Comparison of ENCODE assay signal across 8 cellular contexts in the genomic region with DNA sequence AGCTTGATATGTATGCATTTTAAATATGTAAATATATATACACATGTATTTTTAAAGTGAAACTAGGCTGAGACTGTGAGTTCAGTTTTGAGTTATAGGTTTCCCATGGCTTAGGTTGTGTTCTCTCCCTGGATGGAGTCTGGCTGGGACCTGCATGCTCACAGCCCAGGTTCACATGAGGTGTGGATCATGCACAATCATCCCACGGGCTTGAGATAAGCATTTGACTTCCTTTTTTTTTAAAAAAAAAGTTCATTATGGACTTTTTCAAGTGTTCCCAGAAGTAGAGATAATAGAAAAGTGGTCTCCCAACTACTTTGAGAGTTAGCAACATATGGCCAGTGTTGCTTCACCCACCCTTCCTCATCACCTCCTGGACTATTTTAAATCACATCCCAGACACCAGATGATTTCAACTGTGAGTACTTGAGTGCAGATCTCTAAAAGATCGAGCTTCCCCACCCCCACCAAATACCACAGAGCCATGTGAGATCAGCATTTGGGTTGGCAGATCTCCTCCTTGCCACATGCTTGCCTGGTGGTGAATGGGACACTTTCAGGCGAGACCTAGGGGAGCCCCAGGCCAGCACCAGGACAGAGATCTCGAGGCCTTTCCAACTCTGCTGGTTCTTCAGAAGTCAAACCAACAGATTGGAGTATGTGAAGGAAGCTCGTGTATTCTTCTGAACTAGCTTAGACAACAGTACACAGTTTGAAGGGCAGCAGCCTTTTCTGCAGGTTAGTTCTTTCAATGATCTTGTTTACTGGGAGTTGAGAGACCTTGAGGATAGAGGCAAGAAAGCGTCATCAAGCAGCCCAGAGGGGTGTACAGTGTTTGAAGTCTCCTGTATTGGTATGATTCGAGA. TPM values are rescaled to one million over a fixed set of nuclear protein-coding genes. Genes with fewer than 3 reads are reported as not detected.
DNase-seq lines count a peak whose midpoint lies in the region; ATAC-seq and TF ChIP-seq lines count a peak whose summit lies in the region.

No MANE protein-coding gene starts in this region.

- peaks cover 5 to 8% of the 10 kb centered on the region in 2 experiments for H3K9me3 Mint-ChIP-seq in H9

- peaks cover 51% of the 10 kb centered on the region for H3K4me1 Mint-ChIP-seq in T-helper 17 cell
- H3K4me1 Mint-ChIP-seq in H9 = peaks cover 16 to 23% of the 10 kb centered on the region in 2 experiments

- no peak overlapping the region for H2BK20ac ChIP-seq in H9 (ENCODE audit: low read depth, low read length, poor library complexity, severe bottlenecking)

- H3K9me3 ChIP-seq in T-helper 17 cell (ENCODE audit: control insufficient read depth, low read length, poor library complexity, severe bottlenecking) (no peaks in the 10 kb centered on the region), smooth muscle cell (replicated peaks; ENCODE audit: low read depth) (no peaks in the 10 kb centered on the region), H9 (ENCODE audit: control insufficient read depth, low read depth, low read length) (no peaks in the 10 kb centered on the region)

- H3K27me3 ChIP-seq in smooth muscle cell (ENCODE audit: low read depth) = no peaks in the 10 kb centered on the region
- no peaks in the 10 kb centered on the region for H3K27me3 ChIP-seq in H9 (ENCODE audit: insufficient read depth, low read length)

- H3K4me3 ChIP-seq in fibroblast of mammary gland (ENCODE audit: control insufficient read depth, low read depth, low read length) (no peak overlapping the region), smooth muscle cell (no peak overlapping the region)

- H3K23me2 ChIP-seq in H9 (ENCODE audit: insufficient read length, low read depth, low read length, poor library complexity, severe bottlenecking) = no peaks in the 10 kb centered on the region

- no peak overlapping the region for H3K4ac ChIP-seq in H9 (ENCODE audit: low read depth, low read length)

- DNase-seq in T-helper 17 cell (no peak), fibroblast of mammary gland (ENCODE audit: low read depth) (peak; percentile 79), smooth muscle cell (lab: John Stamatoyannopoulos, UW; ENCODE audit: unreplicated experiment) (no peak), H9 (no peak), T1000 (lab: John Stamatoyannopoulos, UW) (no peak)
- DNase-seq in stimulated activated naive CD4-positive, alpha-beta T cell treated with Interleukin-2 at 50 U/mL for 16 hours (lab: John Stamatoyannopoulos, UW) = no peak

- H3K9ac ChIP-seq in smooth muscle cell (ENCODE audit: low read depth) (no peak overlapping the region), H9 (ENCODE audit: extremely low read depth, insufficient read length, low read length) (no peak overlapping the region)

- H3K27me3 Mint-ChIP-seq in T-helper 17 cell = no peaks in the 10 kb centered on the region
- no peaks in the 10 kb centered on the region for H3K27me3 Mint-ChIP-seq in H9 (ENCODE audit: low read depth)

- no peak overlapping the region for H4K5ac ChIP-seq in H9 (ENCODE audit: insufficient read length, low read depth, low read length)

- H3K56ac ChIP-seq in H9 (ENCODE audit: insufficient read length, low read depth, low read length) = no peak overlapping the region

- peaks cover 100% of the 10 kb centered on the region for H4K20me1 ChIP-seq in smooth muscle cell (ENCODE audit: low read depth)
- no peaks in the 10 kb centered on the region for H4K20me1 ChIP-seq in H9 (ENCODE audit: control insufficient read depth, insufficient read depth, insufficient read length)

- H3K79me2 ChIP-seq in smooth muscle cell (ENCODE audit: low read depth) = peaks cover 97% of the 10 kb centered on the region
- peaks cover 11% of the 10 kb centered on the region; the same call in 1 of the 2 replicates for H3K79me2 ChIP-seq in H9 (ENCODE audit: insufficient read depth, low read length)

- ATAC-seq in HG03135 (IDR thresholded peaks at IDR 0.05; ENCODE audit: unreplicated experiment) (peak; percentile 17), T-helper 17 cell (peak; percentile 63), HG02884 (IDR thresholded peaks at IDR 0.05; ENCODE audit: unreplicated experiment) (no peak)

- H3K4me3 Mint-ChIP-seq in T-helper 17 cell (peak overlapping the region; percentile 15), H9 (no peak overlapping the region)

- H3K27ac ChIP-seq in smooth muscle cell (ENCODE audit: low read depth) (peak overlapping the region; percentile 98), H9 (ENCODE audit: insufficient read length, low read depth, low read length) (no peak overlapping the region)

- peaks cover 47% of the 10 kb centered on the region for H3F3A ChIP-seq in smooth muscle cell (ENCODE audit: low read depth)

- H3K27ac Mint-ChIP-seq in T-helper 17 cell = peak overlapping the region; percentile 94
- H3K27ac Mint-ChIP-seq in H9 = 0 out of 7 replicates have a peak overlapping the region, but pooled peaks of 1 of the 3 experiments have one; percentile 2

- H2BK12ac ChIP-seq in H9 (ENCODE audit: insufficient read length, low read depth, low read length) = no peak overlapping the region

- H4K91ac ChIP-seq in H9 (ENCODE audit: insufficient read length, low read depth, low read length) = no peak overlapping the region

- H3K36me3 ChIP-seq in smooth muscle cell (ENCODE audit: low read depth) = no peaks in the 10 kb centered on the region

- peak overlapping the region; percentile 23 for H3K4me2 ChIP-seq in smooth muscle cell
- no peak overlapping the region for H3K4me2 ChIP-seq in H9 (ENCODE audit: insufficient read depth, insufficient read length, low read length)

- H2AFZ ChIP-seq in smooth muscle cell (ENCODE audit: low read depth) (no peak overlapping the region), H9 (ENCODE audit: low read length) (no peak overlapping the region)

- no peak overlapping the region for H3T11ph ChIP-seq in H9 (ENCODE audit: low read length)

- 59% methylated on average over 7 of the region's 7 CpGs for WGBS in smooth muscle cell (ENCODE audit: low lambda C conversion rate)
- WGBS in H9 (ENCODE audit: extremely low coverage, insufficient read length, low lambda C conversion rate) = no CpG with 5 or more reads among the region's 7 CpGs

- H3K36me3 Mint-ChIP-seq in T-helper 17 cell (ENCODE audit: low read depth) = peaks cover 19% of the 10 kb centered on the region
- peaks cover 21 to 32% (median 25%) of the 10 kb centered on the region in 3 experiments for H3K36me3 Mint-ChIP-seq in H9 (ENCODE audit: insufficient read depth in 1 of 3, low read depth in 3 of 3)

- H2BK5ac ChIP-seq in H9 (ENCODE audit: insufficient read length, low read length) = no peak overlapping the region

- H2BK15ac ChIP-seq in H9 (ENCODE audit: low read depth, low read length) = no peak overlapping the region

- no peak overlapping the region for H3K18ac ChIP-seq in H9 (ENCODE audit: insufficient read length, low read depth, low read length)

- H2AK5ac ChIP-seq in H9 (ENCODE audit: insufficient read length, low read length) = no peak overlapping the region

- TF ChIP-seq CTCF in fibroblast of mammary gland (conservative IDR thresholded peaks at IDR 0.05; ENCODE audit: control insufficient read depth, insufficient read depth, low read depth, low read length) = no peak
- no peak for TF ChIP-seq CTCF in smooth muscle cell (IDR thresholded peaks at IDR 0.05; ENCODE audit: borderline replicate concordance, insufficient read depth, poor library complexity, severe bottlenecking)
- TF ChIP-seq CTCF in H9 (conservative IDR thresholded peaks at IDR 0.05) = no peak

- H3K23ac ChIP-seq in H9 (ENCODE audit: insufficient read length, low read depth, low read length) = no peak overlapping the region

- no peak overlapping the region for H4K8ac ChIP-seq in H9 (replicated peaks; ENCODE audit: insufficient read length, low read depth, low read length)

- H2BK120ac ChIP-seq in H9 (ENCODE audit: low read depth, low read length, poor library complexity, severe bottlenecking) = no peak overlapping the region

- H3K4me1 ChIP-seq in smooth muscle cell (ENCODE audit: low read depth) = peaks cover 23% of the 10 kb centered on the region
- peaks cover 3% of the 10 kb centered on the region; the same call in 1 of the 2 replicates for H3K4me1 ChIP-seq in H9 (ENCODE audit: insufficient read depth, low read length)

- H3K14ac ChIP-seq in H9 (ENCODE audit: insufficient read depth, low read length) = no peak overlapping the region

- peaks cover 4% of the 10 kb centered on the region for H3K79me1 ChIP-seq in H9 (ENCODE audit: insufficient read depth, low read depth, low read length, poor library complexity, severe bottlenecking)

RNA-seq across cellular contexts. Expression of gene MED15, which starts 15.9 kb away (rescaled TPM):
- 100 to 1,000 TPM; 207 to 251 TPM for total RNA-seq in T-helper 17 cell
- total RNA-seq in smooth muscle cell = 25.3 and 29.2 TPM in 2 replicates
- polyA plus RNA-seq in smooth muscle cell = 70.5 and 78.5 TPM in 2 replicates
- total RNA-seq in H9 (2021) = 46.0 and 47.4 TPM in 2 replicates

RNA-seq across cellular contexts. Expression of gene KLHL22, which starts 27.8 kb away (rescaled TPM):
- total RNA-seq in T-helper 17 cell (10 to 100 TPM; 28.1 to 33.1 TPM), smooth muscle cell (17.1 and 26.1 TPM in 2 replicates), H9 (2021) (11.9 and 12.7 TPM in 2 replicates)
- 18.1 and 27.3 TPM in 2 replicates for polyA plus RNA-seq in smooth muscle cell
